In the genomic region with DNA sequence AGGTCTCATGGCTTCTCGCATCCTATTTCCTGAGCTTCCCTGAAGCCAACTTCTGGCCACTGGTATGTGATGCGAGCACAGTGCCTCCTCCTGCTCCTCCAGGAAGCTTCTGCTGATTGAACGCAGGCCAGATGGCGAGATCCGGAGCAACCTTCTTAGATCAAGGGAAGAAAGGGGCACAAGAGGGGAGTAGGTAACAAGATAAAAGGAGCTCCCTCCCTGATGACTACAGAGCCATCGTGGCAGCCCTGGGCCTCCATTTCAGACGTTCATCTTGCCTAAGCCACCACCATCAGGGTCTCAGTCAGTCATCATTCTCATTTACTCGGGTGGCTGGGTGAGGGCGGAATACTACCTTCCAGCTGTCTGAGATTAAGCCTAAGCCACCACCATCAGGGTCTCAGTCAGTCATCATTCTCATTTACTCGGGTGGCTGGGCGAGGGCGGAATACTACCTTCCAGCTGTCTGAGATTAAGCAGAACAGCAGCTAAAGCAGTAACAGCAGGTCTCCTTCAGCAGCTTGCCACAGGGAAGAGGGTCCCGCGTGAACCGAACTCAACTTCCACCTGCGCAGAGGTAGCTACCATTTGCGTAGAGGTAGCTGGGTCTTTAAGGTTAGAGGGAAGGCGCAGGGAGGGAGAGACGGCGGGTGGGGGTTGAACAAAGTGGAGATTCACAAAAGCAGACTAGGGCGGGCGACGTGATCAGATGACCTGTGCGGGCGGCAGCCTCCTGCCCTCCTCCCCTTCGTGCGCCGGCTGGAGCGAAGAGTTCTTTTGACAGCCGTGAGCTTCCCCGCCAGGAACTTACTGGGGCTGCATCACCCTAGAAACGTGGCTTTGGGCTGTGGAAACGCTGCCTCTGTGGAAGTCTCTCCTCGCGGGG, we compare ENCODE assay signal across 8 cellular contexts. TPM values are rescaled to one million over a fixed set of nuclear protein-coding genes. Genes with fewer than 3 reads are reported as not detected.
DNase-seq lines count a peak whose midpoint lies in the region; ATAC-seq, FAIRE-seq and TF ChIP-seq lines count a peak whose summit lies in the region.

No MANE protein-coding gene starts in this region.

- peak; percentile 52 for ATAC-seq in HG03439 (IDR thresholded peaks at IDR 0.05; ENCODE audit: unreplicated experiment)
- ATAC-seq in activated naive CD8-positive, alpha-beta T cell treated with anti-CD3 and anti-CD28 coated beads, Interleukin-2, amount 50 U/mL, for 24 hours = peak; percentile 50

- no peak for TF ChIP-seq CTCF in left ventricle myocardium inferior (IDR thresholded peaks at IDR 0.05; ENCODE audit: borderline replicate concordance)
- no peak for TF ChIP-seq CTCF in retinal pigment epithelial cell (conservative IDR thresholded peaks at IDR 0.05; ENCODE audit: low read depth, low read length)

- H3K36me3 ChIP-seq in left ventricle myocardium inferior = peaks cover 30% of the 10 kb centered on the region

- FAIRE-seq in GM19239 (lab: Jason Lieb, UNC) (peak; percentile 91), H54 (lab: Jason Lieb, UNC) (no peak)

- peaks cover 69% of the 10 kb centered on the region for H3K4me1 ChIP-seq in left ventricle myocardium inferior

- no peak for TF ChIP-seq POLR2A in H54 (IDR thresholded peaks at IDR 0.05; ENCODE audit: low read depth, low read length)

- in situ Hi-C loops in SK-MEL-5 (cut with HindIII; ENCODE audit: low pct_unique_long_range_greater_than_20kb, low sequenced_read_pairs) = no loop called here

- peaks cover 59% of the 10 kb centered on the region for H3K4me1 Mint-ChIP-seq in activated naive CD8-positive, alpha-beta T cell treated with anti-CD3 and anti-CD28 coated beads, Interleukin-2, amount 50 U/mL, for 24 hours

- peak overlapping the region; percentile 98 for H3K27ac Mint-ChIP-seq in activated naive CD8-positive, alpha-beta T cell treated with anti-CD3 and anti-CD28 coated beads, Interleukin-2, amount 50 U/mL, for 24 hours

- DNase-seq in C1 segment of cervical spinal cord (lab: John Stamatoyannopoulos, UW) (peak in 12 of 14 donors; percentile 60 to 85 (median 70)), GM19239 (ENCODE audit: insufficient read length, low spot score) (peak; percentile 28), SK-MEL-5 (ENCODE audit: low read depth, low spot score) (peak; percentile 63), left ventricle myocardium inferior (peak; percentile 74), retinal pigment epithelial cell (ENCODE audit: low read depth) (no peak), H54 (ENCODE audit: insufficient read length, low spot score) (no peak)
- DNase-seq in activated naive CD8-positive, alpha-beta T cell treated with anti-CD3 and anti-CD28 coated beads, Interleukin-2, amount 50 U/mL, for 24 hours = no peak

- peak overlapping the region; percentile 99 for H3K4me3 Mint-ChIP-seq in activated naive CD8-positive, alpha-beta T cell treated with anti-CD3 and anti-CD28 coated beads, Interleukin-2, amount 50 U/mL, for 24 hours

- peak overlapping the region; percentile 98 for H3K27ac ChIP-seq in left ventricle myocardium inferior (replicated peaks)

- peaks cover 19% of the 10 kb centered on the region for H3K9me3 ChIP-seq in left ventricle myocardium inferior (replicated peaks)

- H3K27me3 Mint-ChIP-seq in activated naive CD8-positive, alpha-beta T cell treated with anti-CD3 and anti-CD28 coated beads, Interleukin-2, amount 50 U/mL, for 24 hours = no peaks in the 10 kb centered on the region

- H3K27me3 ChIP-seq in left ventricle myocardium inferior (ENCODE audit: low read depth) = no peaks in the 10 kb centered on the region

- intact Hi-C loops in left ventricle myocardium inferior (cut with micrococcal nuclease) = no loop called here

- H3K36me3 Mint-ChIP-seq in activated naive CD8-positive, alpha-beta T cell treated with anti-CD3 and anti-CD28 coated beads, Interleukin-2, amount 50 U/mL, for 24 hours (ENCODE audit: low read depth) = peaks cover 32% of the 10 kb centered on the region

- H3K9me3 Mint-ChIP-seq in activated naive CD8-positive, alpha-beta T cell treated with anti-CD3 and anti-CD28 coated beads, Interleukin-2, amount 50 U/mL, for 24 hours = no peaks in the 10 kb centered on the region

- H3K4me3 ChIP-seq in left ventricle myocardium inferior (peak overlapping the region; percentile 96), retinal pigment epithelial cell (ENCODE audit: low read length) (peak overlapping the region; percentile 74)

RNA-seq across cellular contexts. Expression of a gene that starts 27.9 kb away (rescaled TPM):
- total RNA-seq in SK-MEL-5 (2014; rRNA removed; shearing (Covaris generic)) = 39.6 and 42.3 TPM in 2 replicates
- polyA plus RNA-seq in SK-MEL-5 (2015; cell fraction: cytosol; rRNA removed) = 93.8 and 98.2 TPM in 2 replicates
- 103 and 133 TPM in 2 replicates for polyA plus RNA-seq in SK-MEL-5 (2015; cell fraction: nucleus; rRNA removed)
- 60.4 TPM for total RNA-seq in left ventricle myocardium inferior

RNA-seq across cellular contexts. Expression of a gene that starts 30.6 kb away (rescaled TPM):
- total RNA-seq in SK-MEL-5 (2014; rRNA removed; shearing (Covaris generic)) = 10.4 and 17.5 TPM in 2 replicates
- polyA plus RNA-seq in SK-MEL-5 (2015; cell fraction: cytosol; rRNA removed) = 8.8 and 12.3 TPM in 2 replicates
- polyA plus RNA-seq in SK-MEL-5 (2015; cell fraction: nucleus; rRNA removed) = 47.0 and 53.4 TPM in 2 replicates
- 15.9 TPM for total RNA-seq in left ventricle myocardium inferior

Comparison
In these comparisons a context has a peak if more than half of its experiments do, and no peak if none do; other contexts are left out.
1. DNase-seq: peak in C1 segment of cervical spinal cord (12 of 14), GM19239 (single experiment), SK-MEL-5 (single experiment) and left ventricle myocardium inferior (single experiment); none in activated naive CD8-positive, alpha-beta T cell treated with anti-CD3 and anti-CD28 coated beads, Interleukin-2, amount 50 U/mL, for 24 hours (single experiment), retinal pigment epithelial cell (single experiment) and H54 (single experiment).